ENCODE assay signal across 18 cellular contexts in the genomic region with DNA sequence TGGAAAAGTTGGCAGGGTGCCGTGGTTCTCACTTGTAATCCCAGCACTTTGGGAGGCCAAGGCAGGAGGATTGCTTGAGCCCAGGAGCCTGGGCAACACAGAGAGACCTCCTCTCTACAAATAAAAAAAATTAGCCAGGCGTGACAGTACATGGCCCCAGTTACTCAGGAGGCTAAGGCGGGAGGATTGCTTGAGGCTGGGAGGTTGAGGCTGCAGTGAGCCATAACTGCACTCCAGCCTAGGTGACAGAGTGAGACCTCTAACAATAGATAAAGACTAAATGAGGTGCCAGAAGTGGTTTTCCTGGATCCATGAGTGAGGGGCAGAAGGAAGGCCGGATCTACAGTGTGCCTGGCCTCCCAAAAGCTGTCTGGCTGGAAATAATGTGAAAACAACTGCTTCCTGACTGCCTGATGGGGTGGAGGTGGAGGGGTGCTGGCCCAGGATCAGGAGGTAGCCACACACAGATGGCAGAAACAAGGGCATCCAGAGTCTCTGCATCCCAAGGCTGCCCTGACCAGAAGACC. TPM values are rescaled to one million over a fixed set of nuclear protein-coding genes. Genes with fewer than 3 reads are reported as not detected.
A peak's percentile ranks its signal among the peaks of the same experiment; 100 is the strongest.
DNase-seq lines count a peak whose midpoint lies in the region; ATAC-seq, FAIRE-seq and TF ChIP-seq lines count a peak whose summit lies in the region.
"Had no signal": no experiment of that assay in that cellular context is flagged by ENCODE, and none has a peak within 500 bp of the region (broad histone marks: within the 10 kb centered on the region; RNA-seq: fewer than 3 reads in every experiment).

No MANE protein-coding gene starts in this region.

- no peak overlapping the region for H3K27ac Mint-ChIP-seq in astrocyte (ENCODE audit: unreplicated experiment)
- H3K27ac Mint-ChIP-seq in activated T-cell treated with anti-CD3 and anti-CD28 coated beads, Interleukin-2, amount 50 U/mL, for 24 hours: no peak overlapping the region
- H3K27ac Mint-ChIP-seq: activated naive CD4-positive, alpha-beta T cell treated with anti-CD3 and anti-CD28 coated beads, Interleukin-2, amount 50 U/mL, for 24 hours; neural progenitor cell had no signal

- H2AFZ ChIP-seq in DND-41 (ENCODE audit: low read depth, low read length): no peak overlapping the region
- H2AFZ ChIP-seq in astrocyte (ENCODE audit: low read depth, low read length): no peak overlapping the region
- no peak overlapping the region for H2AFZ ChIP-seq in MM.1S (ENCODE audit: low read length)
- H2AFZ ChIP-seq: neural progenitor cell had no signal

- peaks cover 20% of the 10 kb centered on the region for H3K27me3 ChIP-seq in DND-41 (ENCODE audit: insufficient read depth, low read length, poor library complexity)
- no peaks in the 10 kb centered on the region for H3K27me3 ChIP-seq in astrocyte (ENCODE audit: insufficient read depth, low read length)
- no peaks in the 10 kb centered on the region for H3K27me3 ChIP-seq in rectal smooth muscle tissue (ENCODE audit: control insufficient read depth, insufficient read depth, low read length)
- peaks cover 17% of the 10 kb centered on the region for H3K27me3 ChIP-seq in MM.1S (replicated peaks; ENCODE audit: insufficient read depth, low read length)

- TF ChIP-seq CTCF in DND-41 (IDR thresholded peaks at IDR 0.05; ENCODE audit: borderline replicate concordance, extremely low read depth, low read length, poor library complexity, severe bottlenecking) (no peak), astrocyte (IDR thresholded peaks at IDR 0.05; ENCODE audit: insufficient read depth, low read depth, low read length) (no peak), fibroblast of the aortic adventitia (IDR thresholded peaks at IDR 0.05; ENCODE audit: insufficient read depth, low read length) (no peak), MM.1S (IDR thresholded peaks at IDR 0.05; ENCODE audit: low read length) (no peak)

- H3K27ac ChIP-seq in DND-41 (ENCODE audit: low read length): no peak overlapping the region
- H3K27ac ChIP-seq in astrocyte (ENCODE audit: low read depth, low read length): peak overlapping the region; percentile 18
- peak overlapping the region; percentile 44 for H3K27ac ChIP-seq in rectal smooth muscle tissue (ENCODE audit: low read depth, low read length)
- no peak overlapping the region for H3K27ac ChIP-seq in MM.1S (ENCODE audit: low read length)
- H3K27ac ChIP-seq: BLaER1, neural progenitor cell had no signal

- ATAC-seq in DND-41 (ENCODE audit: insufficient read depth, low read depth): no peak
- ATAC-seq: left lobe of liver had no signal

- peaks cover 18% of the 10 kb centered on the region for H4K20me1 ChIP-seq in DND-41 (ENCODE audit: insufficient read depth, low read length)
- peaks cover 74% of the 10 kb centered on the region for H4K20me1 ChIP-seq in astrocyte (ENCODE audit: insufficient read depth, low read length)
- no peaks in the 10 kb centered on the region for H4K20me1 ChIP-seq in MM.1S (ENCODE audit: insufficient read depth, low read length)

- no peaks in the 10 kb centered on the region for H3K27me3 Mint-ChIP-seq in astrocyte (ENCODE audit: low read depth, unreplicated experiment)
- H3K27me3 Mint-ChIP-seq in activated T-cell treated with anti-CD3 and anti-CD28 coated beads, Interleukin-2, amount 50 U/mL, for 24 hours: peaks cover 14% of the 10 kb centered on the region

- no peaks in the 10 kb centered on the region for H3K9me3 ChIP-seq in DND-41 (ENCODE audit: insufficient read depth, low read length, severe bottlenecking)
- no peaks in the 10 kb centered on the region for H3K9me3 ChIP-seq in astrocyte (ENCODE audit: insufficient read depth, low read depth, low read length)
- no peaks in the 10 kb centered on the region for H3K9me3 ChIP-seq in MM.1S (replicated peaks; ENCODE audit: insufficient read depth, low read length)
- H3K9me3 ChIP-seq: BLaER1 had no signal

- H3K4me1 Mint-ChIP-seq in astrocyte (ENCODE audit: low read depth, unreplicated experiment): peaks cover 50% of the 10 kb centered on the region
- peaks cover 27% of the 10 kb centered on the region for H3K4me1 Mint-ChIP-seq in activated T-cell treated with anti-CD3 and anti-CD28 coated beads, Interleukin-2, amount 50 U/mL, for 24 hours (ENCODE audit: low read depth)

- H3K4me1 ChIP-seq in DND-41 (ENCODE audit: insufficient read depth, low read length) (peaks cover 39% of the 10 kb centered on the region), astrocyte (ENCODE audit: insufficient read depth, low read length) (peaks cover 67% of the 10 kb centered on the region), rectal smooth muscle tissue (ENCODE audit: control insufficient read depth, insufficient read depth, low read length) (peaks cover 14% of the 10 kb centered on the region), MM.1S (ENCODE audit: low read length) (peaks cover 15% of the 10 kb centered on the region; the same call in 1 of the 2 replicates)

- H3K36me3 ChIP-seq in DND-41 (ENCODE audit: insufficient read depth, low read length) (no peaks in the 10 kb centered on the region), astrocyte (ENCODE audit: insufficient read depth, low read length) (no peaks in the 10 kb centered on the region), rectal smooth muscle tissue (ENCODE audit: control insufficient read depth, insufficient read depth, low read length) (no peaks in the 10 kb centered on the region), MM.1S (replicated peaks; ENCODE audit: insufficient read depth, low read length) (no peaks in the 10 kb centered on the region)
- H3K36me3 ChIP-seq: BLaER1, neural progenitor cell had no signal

- peak overlapping the region; percentile 22; the same call in 1 of the 2 replicates for H3K4me2 ChIP-seq in DND-41 (ENCODE audit: insufficient read depth, low read length)
- H3K4me2 ChIP-seq in astrocyte (ENCODE audit: low read length): peak overlapping the region; percentile 90
- no peak overlapping the region for H3K4me2 ChIP-seq in MM.1S (ENCODE audit: low read depth, low read length)
- H3K4me2 ChIP-seq: BLaER1, neural progenitor cell had no signal

- peak overlapping the region; percentile 98 for H3K4me3 Mint-ChIP-seq in astrocyte (ENCODE audit: unreplicated experiment)
- no peak overlapping the region for H3K4me3 Mint-ChIP-seq in activated T-cell treated with anti-CD3 and anti-CD28 coated beads, Interleukin-2, amount 50 U/mL, for 24 hours
- H3K4me3 Mint-ChIP-seq: activated naive CD4-positive, alpha-beta T cell treated with anti-CD3 and anti-CD28 coated beads, Interleukin-2, amount 50 U/mL, for 24 hours; central memory CD8-positive, alpha-beta T cell had no signal

- FAIRE-seq in astrocyte (lab: Jason Lieb, UNC): no peak

- H3K36me3 Mint-ChIP-seq in astrocyte (ENCODE audit: low read depth, unreplicated experiment): peaks cover 19% of the 10 kb centered on the region
- no peaks in the 10 kb centered on the region for H3K36me3 Mint-ChIP-seq in activated T-cell treated with anti-CD3 and anti-CD28 coated beads, Interleukin-2, amount 50 U/mL, for 24 hours (ENCODE audit: low read depth)
- H3K36me3 Mint-ChIP-seq: activated naive CD4-positive, alpha-beta T cell treated with anti-CD3 and anti-CD28 coated beads, Interleukin-2, amount 50 U/mL, for 24 hours had no signal

- DNase-seq in DND-41 (no peak), astrocyte (ENCODE audit: low read depth) (no peak), fibroblast of the aortic adventitia (ENCODE audit: low read depth) (no peak), 8988T (no peak), HUDEP-2 (lab: John Stamatoyannopoulos, UW; ENCODE audit: unreplicated experiment in 76 of 76) (no peak), MM.1S (no peak)
- DNase-seq in activated T-cell treated with anti-CD3 and anti-CD28 coated beads, Interleukin-2, amount 50 U/mL, for 24 hours: no peak
- DNase-seq: activated CD4-positive, CD25-positive, alpha-beta regulatory T cell; hippocampal formation; Kasumi-1; NCI-H1694; NCI-H524 had no signal

- no peaks in the 10 kb centered on the region for H3K9me2 ChIP-seq in MM.1S (replicated peaks; ENCODE audit: insufficient read depth, low read length)

- H3K79me2 ChIP-seq in DND-41 (ENCODE audit: insufficient read depth, low read length): no peaks in the 10 kb centered on the region
- H3K79me2 ChIP-seq in astrocyte (ENCODE audit: insufficient read depth, low read length): peaks cover 89% of the 10 kb centered on the region
- no peaks in the 10 kb centered on the region for H3K79me2 ChIP-seq in MM.1S (ENCODE audit: low read length)

- H3K4me3 ChIP-seq in DND-41 (ENCODE audit: low read depth in 1 of 2, low read length in 2 of 2) (no peak overlapping the region), astrocyte (ENCODE audit: insufficient read depth, low read depth, low read length) (peak overlapping the region; percentile 92), fibroblast of the aortic adventitia (ENCODE audit: low read depth, low read length) (peak overlapping the region; percentile 92), rectal smooth muscle tissue (ENCODE audit: low read length) (no peak overlapping the region), MM.1S (ENCODE audit: low read length) (no peak overlapping the region)
- H3K4me3 ChIP-seq: BLaER1, neural progenitor cell had no signal

- H3K9ac ChIP-seq in DND-41 (ENCODE audit: low read depth, low read length): no peak overlapping the region
- peak overlapping the region; percentile 93 for H3K9ac ChIP-seq in astrocyte (ENCODE audit: low read length)
- H3K9ac ChIP-seq in rectal smooth muscle tissue (ENCODE audit: low read length): no peak overlapping the region
- H3K9ac ChIP-seq in MM.1S (ENCODE audit: low read length): no peak overlapping the region
- H3K9ac ChIP-seq: BLaER1, neural progenitor cell had no signal

- peaks cover 3% of the 10 kb centered on the region; the same call in 1 of the 2 replicates for H3F3A ChIP-seq in MM.1S (ENCODE audit: insufficient read depth, low read length)

- no peaks in the 10 kb centered on the region for H3K9me3 Mint-ChIP-seq in astrocyte (ENCODE audit: unreplicated experiment)
- no peaks in the 10 kb centered on the region for H3K9me3 Mint-ChIP-seq in activated T-cell treated with anti-CD3 and anti-CD28 coated beads, Interleukin-2, amount 50 U/mL, for 24 hours
- H3K9me3 Mint-ChIP-seq: activated naive CD4-positive, alpha-beta T cell treated with anti-CD3 and anti-CD28 coated beads, Interleukin-2, amount 50 U/mL, for 24 hours; central memory CD8-positive, alpha-beta T cell; neural progenitor cell had no signal

RNA-seq across cellular contexts. Expression of a gene that starts 4.1 kb away (rescaled TPM):
- total RNA-seq in astrocyte (53.4 and 54.5 TPM in 2 replicates), fibroblast of the aortic adventitia (ENCODE audit: low replicate concordance) (4.5 and 26.5 TPM in 2 replicates)

Comparison
In these comparisons a context has a peak if more than half of its experiments do, and no peak if none do; other contexts are left out.
1. H3K27ac ChIP-seq: peak in astrocyte (single experiment) and rectal smooth muscle tissue (single experiment); none in DND-41 (single experiment) and MM.1S (single experiment).
2. H3K4me3 ChIP-seq: peak in astrocyte (single experiment) and fibroblast of the aortic adventitia (single experiment); none in DND-41 (0 of 2), rectal smooth muscle tissue (single experiment) and MM.1S (single experiment).